22 cellular contexts compared by ENCODE assay signal in the genomic region with DNA sequence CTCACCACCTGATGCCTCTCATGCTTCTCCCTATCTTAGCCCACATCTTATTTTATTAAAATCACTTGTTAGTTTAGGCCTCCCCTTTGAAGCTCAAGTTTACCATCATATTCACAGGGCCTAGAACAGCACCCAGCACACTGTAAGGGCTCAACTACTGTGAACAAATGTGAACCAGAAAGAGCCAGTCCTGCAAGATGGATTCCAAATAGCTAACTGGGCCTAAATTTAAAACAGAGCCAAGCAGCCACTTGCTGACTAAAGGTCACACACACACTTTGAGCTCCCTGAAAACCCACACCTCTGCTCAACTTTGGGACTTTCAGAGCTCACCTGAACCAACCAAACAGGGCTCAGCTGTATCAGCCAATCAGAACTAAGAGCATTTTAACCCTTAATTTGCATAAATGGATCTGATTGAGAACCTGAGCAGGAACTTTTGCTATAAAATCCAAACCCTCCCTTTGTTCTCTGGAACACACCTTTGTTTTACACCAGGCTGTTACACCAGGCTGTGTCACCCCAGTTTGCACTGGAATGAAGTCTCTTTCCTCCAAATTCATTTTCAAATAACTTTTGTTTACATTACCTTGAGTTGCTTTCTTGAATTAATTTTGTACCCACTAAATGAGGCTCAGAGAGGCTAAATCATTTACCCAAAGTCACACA.
A peak's percentile ranks its signal among the peaks of the same experiment; 100 is the strongest.
DNase-seq lines count a peak whose midpoint lies in the region; ATAC-seq and TF ChIP-seq lines count a peak whose summit lies in the region.
"Had no signal": no experiment of that assay in that cellular context is flagged by ENCODE, and none has a peak within 500 bp of the region (broad histone marks: within the 10 kb centered on the region; RNA-seq: fewer than 3 reads in every experiment).

No MANE protein-coding gene starts in this region.

- DNase-seq in H9 (no peak), endothelial cell (ENCODE audit: low spot score) (no peak), KG1 (lab: John Stamatoyannopoulos, UW) (no peak), NCI-H187 treated with DMSO at 0.1 percent for 48 hours (lab: John Stamatoyannopoulos, UW) (no peak), Right ventricle myocardium inferior (ENCODE audit: missing footprints) (no peak)
- DNase-seq: activated CD4-positive, alpha-beta T cell treated with anti-CD3 and anti-CD28 coated beads, Interleukin-2, amount 50 U/mL, for 48 hours; activated naive CD4-positive, alpha-beta T cell treated with anti-CD3 and anti-CD28 coated beads for 36 hours; cerebellar nuclear complex; effector CD8-positive, alpha-beta T cell; GF-D8; hippocampal formation; MV-4-11; NCI-H187; SHP77 treated with DMSO at 0.1 percent for 48 hours; stimulated activated CD4-positive, alpha-beta T cell treated with anti-CD3 and anti-CD28 coated beads, Interleukin-4, amount 100 ng/mL, for 24 hours had no signal

- H3K27ac Mint-ChIP-seq in H9, result peak overlapping the region in 1 of 3 experiments; percentile 38; a peak in 3 of 7 replicates
- peak overlapping the region; percentile 96 for H3K27ac Mint-ChIP-seq in endothelial cell (ENCODE audit: unreplicated experiment)
- H3K27ac Mint-ChIP-seq: activated naive CD4-positive, alpha-beta T cell treated with anti-CD3 and anti-CD28 coated beads for 36 hours; T-helper 1 cell treated with Interleukin-12 subunit alpha and Interleukin-12 subunit beta and Interleukin-4 antibody, amounts not matched to agents 30 μg/mL and 1 μg/mL, for 36 hours had no signal

- no peak overlapping the region for H3K18ac ChIP-seq in H9 (ENCODE audit: insufficient read length, low read depth, low read length)

- no peak overlapping the region for H2BK12ac ChIP-seq in H9 (ENCODE audit: insufficient read length, low read depth, low read length)

- no peak overlapping the region for H3K23ac ChIP-seq in H9 (ENCODE audit: insufficient read length, low read depth, low read length)

- no peak overlapping the region for H3K4me2 ChIP-seq in H9 (ENCODE audit: insufficient read depth, insufficient read length, low read length)
- H3K4me2 ChIP-seq in OCI-LY3 (ENCODE audit: low read length), result no peak overlapping the region
- H3K4me2 ChIP-seq: smooth muscle cell had no signal

- no peak overlapping the region for H2BK5ac ChIP-seq in H9 (ENCODE audit: insufficient read length, low read length)

- no peak overlapping the region for H3T11ph ChIP-seq in H9 (ENCODE audit: low read length)

- H3K79me2 ChIP-seq in H9 (ENCODE audit: insufficient read depth, low read length) (no peaks in the 10 kb centered on the region), OCI-LY3 (ENCODE audit: low read length) (no peaks in the 10 kb centered on the region)

- H4K5ac ChIP-seq in H9 (ENCODE audit: insufficient read length, low read depth, low read length), result no peak overlapping the region

- H4K8ac ChIP-seq in H9 (replicated peaks; ENCODE audit: insufficient read length, low read depth, low read length), result no peak overlapping the region

- H3K4me1 ChIP-seq in H9 (ENCODE audit: insufficient read depth, low read length) (peaks cover 3% of the 10 kb centered on the region; the same call in 1 of the 2 replicates), OCI-LY3 (ENCODE audit: low read length) (peaks cover 6% of the 10 kb centered on the region), mucosa of rectum (ENCODE audit: control insufficient read depth in 2 of 2, insufficient read depth in 2 of 2, low read length in 2 of 2) (peaks cover 9 to 13% of the 10 kb centered on the region in 2 donors)
- H3K4me1 ChIP-seq: ascending aorta had no signal

- H3K9ac ChIP-seq in H9 (ENCODE audit: extremely low read depth, insufficient read length, low read length), result no peak overlapping the region
- H3K9ac ChIP-seq in OCI-LY3 (ENCODE audit: low read length), result no peak overlapping the region
- no peak overlapping the region for H3K9ac ChIP-seq in mucosa of rectum (ENCODE audit: low read depth in 1 of 2, low read length in 2 of 2)

- no peak overlapping the region for H2BK120ac ChIP-seq in H9 (ENCODE audit: low read depth, low read length, poor library complexity, severe bottlenecking)

- H3K27ac ChIP-seq in H9 (ENCODE audit: insufficient read length, low read depth, low read length) (no peak overlapping the region), OCI-LY3 (ENCODE audit: low read length) (no peak overlapping the region), mucosa of rectum (ENCODE audit: low read depth in 2 of 2, low read length in 2 of 2) (peak overlapping the region; percentile 68 to 80)
- H3K27ac ChIP-seq: ascending aorta had no signal

- H2BK20ac ChIP-seq in H9 (ENCODE audit: low read depth, low read length, poor library complexity, severe bottlenecking), result no peak overlapping the region

- no peaks in the 10 kb centered on the region for H3K9me3 Mint-ChIP-seq in H9
- H3K9me3 Mint-ChIP-seq in endothelial cell (ENCODE audit: unreplicated experiment), result no peaks in the 10 kb centered on the region
- H3K9me3 Mint-ChIP-seq: activated naive CD4-positive, alpha-beta T cell treated with anti-CD3 and anti-CD28 coated beads for 36 hours; T-helper 1 cell treated with Interleukin-12 subunit alpha and Interleukin-12 subunit beta and Interleukin-4 antibody, amounts not matched to agents 30 μg/mL and 1 μg/mL, for 36 hours had no signal

- H3K36me3 Mint-ChIP-seq in H9 (ENCODE audit: insufficient read depth in 1 of 3, low read depth in 3 of 3), result no peaks in the 10 kb centered on the region
- H3K36me3 Mint-ChIP-seq in endothelial cell (ENCODE audit: low read depth, unreplicated experiment), result no peaks in the 10 kb centered on the region

- H3K27me3 ChIP-seq in H9 (ENCODE audit: insufficient read depth, low read length) (no peaks in the 10 kb centered on the region; the same call in 1 of the 2 replicates), OCI-LY3 (ENCODE audit: low read depth, low read length) (no peaks in the 10 kb centered on the region), mucosa of rectum (ENCODE audit: control insufficient read depth in 2 of 2, insufficient read depth in 2 of 2, low read length in 2 of 2) (no peaks in the 10 kb centered on the region)
- H3K27me3 ChIP-seq: ascending aorta had no signal

- intact Hi-C loops in Right ventricle myocardium inferior (cut with DNase I), result no loop called here

- no peaks in the 10 kb centered on the region for H3K23me2 ChIP-seq in H9 (ENCODE audit: insufficient read length, low read depth, low read length, poor library complexity, severe bottlenecking)

- H3K4me1 Mint-ChIP-seq in H9, result peaks cover 0 to 17% of the 10 kb centered on the region in 2 experiments; a peak in 3 of 4 replicates
- H3K4me1 Mint-ChIP-seq in endothelial cell (ENCODE audit: unreplicated experiment), result peaks cover 21% of the 10 kb centered on the region

- no peaks in the 10 kb centered on the region for H3K9me3 ChIP-seq in H9 (ENCODE audit: control insufficient read depth, low read depth, low read length)
- H3K9me3 ChIP-seq in OCI-LY3 (ENCODE audit: insufficient read depth, low read length), result no peaks in the 10 kb centered on the region
- no peaks in the 10 kb centered on the region for H3K9me3 ChIP-seq in mucosa of rectum (ENCODE audit: control insufficient read depth in 2 of 2, low read length in 2 of 2)
- H3K9me3 ChIP-seq: ascending aorta had no signal

- TF ChIP-seq CTCF in H9 (conservative IDR thresholded peaks at IDR 0.05) (no peak), OCI-LY3 (IDR thresholded peaks at IDR 0.05; ENCODE audit: low read depth, low read length) (no peak), endothelial cell (IDR thresholded peaks at IDR 0.05; ENCODE audit: unreplicated experiment) (no peak)

- no peak for ATAC-seq in Right ventricle myocardium inferior
- no peak for ATAC-seq in HG02840 (IDR thresholded peaks at IDR 0.05; ENCODE audit: low FRiP score, unreplicated experiment)
- ATAC-seq: GM12878 had no signal

- no peaks in the 10 kb centered on the region for H3K79me1 ChIP-seq in H9 (ENCODE audit: insufficient read depth, low read depth, low read length, poor library complexity, severe bottlenecking)

- H2AFZ ChIP-seq in H9 (ENCODE audit: low read length) (peak overlapping the region; percentile 69), OCI-LY3 (ENCODE audit: low read depth, low read length) (peak overlapping the region; percentile 55)

- H3K36me3 ChIP-seq in OCI-LY3 (replicated peaks; ENCODE audit: low read depth, low read length) (no peaks in the 10 kb centered on the region), mucosa of rectum (ENCODE audit: control insufficient read depth in 2 of 2, insufficient read depth in 2 of 2, low read length in 2 of 2) (no peaks in the 10 kb centered on the region)
- H3K36me3 ChIP-seq: ascending aorta had no signal

- H3K4me3 ChIP-seq in OCI-LY3 (ENCODE audit: low read length) (no peak overlapping the region), mucosa of rectum (ENCODE audit: low read length in 2 of 2) (peak overlapping the region in 1 of 2 donors; percentile 16)
- H3K4me3 ChIP-seq: ascending aorta, GM12878, smooth muscle cell had no signal

- H3K4me3 Mint-ChIP-seq in H9 (no peak overlapping the region), endothelial cell (ENCODE audit: unreplicated experiment) (no peak overlapping the region)
- H3K4me3 Mint-ChIP-seq: activated naive CD4-positive, alpha-beta T cell treated with anti-CD3 and anti-CD28 coated beads for 36 hours; T-helper 1 cell treated with Interleukin-12 subunit alpha and Interleukin-12 subunit beta and Interleukin-4 antibody, amounts not matched to agents 30 μg/mL and 1 μg/mL, for 36 hours had no signal

- H3K27me3 Mint-ChIP-seq in H9 (ENCODE audit: low read depth), result no peaks in the 10 kb centered on the region
- peaks cover 4% of the 10 kb centered on the region for H3K27me3 Mint-ChIP-seq in endothelial cell (ENCODE audit: unreplicated experiment)

- no peak overlapping the region for H2BK15ac ChIP-seq in H9 (ENCODE audit: low read depth, low read length)

- no peak overlapping the region for H3K56ac ChIP-seq in H9 (ENCODE audit: insufficient read length, low read depth, low read length)

- no peak overlapping the region for H2AK5ac ChIP-seq in H9 (ENCODE audit: insufficient read length, low read length)

- H4K91ac ChIP-seq in H9 (ENCODE audit: insufficient read length, low read depth, low read length), result no peak overlapping the region

- H4K20me1 ChIP-seq in H9 (ENCODE audit: control insufficient read depth, insufficient read depth, insufficient read length) (no peaks in the 10 kb centered on the region), OCI-LY3 (ENCODE audit: insufficient read depth, low read length) (no peaks in the 10 kb centered on the region)

- no peak overlapping the region for H3K14ac ChIP-seq in H9 (ENCODE audit: insufficient read depth, low read length)

- no peak overlapping the region for H3K4ac ChIP-seq in H9 (ENCODE audit: low read depth, low read length)

Comparison
In these comparisons a context has a peak if more than half of its experiments do, and no peak if none do; other contexts are left out.
1. H3K27ac ChIP-seq: peak in mucosa of rectum (2 of 2); none in H9 (single experiment) and OCI-LY3 (single experiment).